ENCODE assay signal across 28 cellular contexts in the genomic region with DNA sequence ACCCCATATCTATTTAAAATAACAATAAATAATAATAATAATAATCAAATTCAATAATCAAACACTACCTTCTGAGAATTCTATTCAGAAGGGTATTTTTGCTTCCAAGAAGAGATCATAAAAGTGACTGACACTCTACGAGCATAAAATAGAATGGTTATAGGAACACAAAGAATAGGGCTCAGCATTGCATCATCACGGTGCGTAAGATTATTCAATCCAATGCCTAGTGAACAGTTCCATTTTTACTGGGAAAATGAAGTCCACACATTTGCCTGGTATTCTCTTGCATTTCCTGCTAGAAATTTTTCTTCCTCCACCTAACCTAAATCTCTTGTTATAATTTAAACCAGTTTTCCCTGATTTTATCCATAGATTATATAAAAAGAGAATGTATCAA.
"Had no signal": no experiment of that assay in that cellular context is flagged by ENCODE, and none has a peak within 500 bp of the region (broad histone marks: within the 10 kb centered on the region; RNA-seq: fewer than 3 reads in every experiment).

No MANE protein-coding gene starts in this region.

- DNase-seq: naive thymus-derived CD8-positive, alpha-beta T cell; nephron progenitor cell; nucleus accumbens; pancreas; right cardiac atrium; spleen; stimulated activated CD4-positive, alpha-beta T cell treated with anti-CD3 and anti-CD28 coated beads, Interleukin-12 subunit alpha, Interleukin-12 subunit beta, amount 100 ng/mL, for 4 hours; stimulated activated CD4-positive, alpha-beta T cell treated with anti-CD3 and anti-CD28 coated beads, Interleukin-1b, Interleukin-23, amount 100 ng/mL, for 48 hours; stimulated activated CD4-positive, alpha-beta T cell treated with anti-CD3 and anti-CD28 coated beads, Interleukin-4, amount 100 ng/mL, for 1 hour; stimulated activated CD4-positive, alpha-beta T cell treated with anti-CD3 and anti-CD28 coated beads, Interleukin-4, amount 100 ng/mL, for 4 hours; stimulated activated CD8-positive, alpha-beta memory T cell treated with anti-CD3 and anti-CD28 coated beads, Interleukin-4, amount 100 ng/mL, for 48 hours; stimulated activated naive CD4-positive, alpha-beta T cell; stimulated activated naive CD8-positive, alpha-beta T cell treated with anti-CD3 and anti-CD28 coated beads, Interleukin-15, amount 100 ng/mL, for 72 hours; stimulated activated naive CD8-positive, alpha-beta T cell treated with anti-CD3 and anti-CD28 coated beads, Interleukin-15, Interleukin-2, amounts not matched to agents 100 U/mL and 50 U/mL, for 24 hours; substantia nigra; testis; tibial artery; transverse colon; upper lobe of right lung; uterus had no signal

- H3K27me3 ChIP-seq: neutrophil, pancreas, spleen, suprapubic skin, testis, tibial artery, transverse colon, upper lobe of right lung, uterus had no signal

- FAIRE-seq: pancreas had no signal

- ATAC-seq: naive thymus-derived CD8-positive, alpha-beta T cell; natural killer cell treated with Interleukin-12 subunit alpha and Interleukin-12 subunit beta and Interleukin-15 and Interleukin-18, amount 100 ng/mL, for 72 hours; pancreas; right cardiac atrium; sciatic nerve; stimulated activated memory B cell treated with anti-CD40 and anti-IgM and Interleukin-4, amounts not matched to agents 10 μg/mL and 1 μg/mL and 100 μg/mL, for 72 hours; stimulated activated naive CD8-positive, alpha-beta T cell treated with anti-CD3 and anti-CD28 coated beads, Interleukin-15, amount 100 ng/mL, for 72 hours; stimulated activated naive CD8-positive, alpha-beta T cell treated with anti-CD3 and anti-CD28 coated beads, Interleukin-15, Interleukin-2, amounts not matched to agents 100 U/mL and 50 U/mL, for 24 hours; upper lobe of right lung had no signal

- H3K9me3 ChIP-seq: neutrophil, pancreas, prostate gland, spleen, suprapubic skin, testis, tibial artery, transverse colon, upper lobe of right lung, uterus had no signal

- H3K4me2 ChIP-seq: smooth muscle cell had no signal

- H3K4me1 ChIP-seq: pancreas, prostate gland, suprapubic skin, testis, tibial artery, upper lobe of right lung, uterus had no signal

- H3K27ac ChIP-seq: neutrophil, pancreas, prostate gland, skin epidermis, spleen, suprapubic skin, testis, tibial artery, transverse colon, upper lobe of right lung, uterus had no signal

- H3K4me3 ChIP-seq: pancreas, prostate gland, skin epidermis, smooth muscle cell, spleen, suprapubic skin, testis, tibial artery, transverse colon, upper lobe of right lung, uterus had no signal

- H3K36me3 ChIP-seq: neutrophil, pancreas, prostate gland, suprapubic skin, tibial artery, transverse colon, uterus had no signal
